In the genomic region with DNA sequence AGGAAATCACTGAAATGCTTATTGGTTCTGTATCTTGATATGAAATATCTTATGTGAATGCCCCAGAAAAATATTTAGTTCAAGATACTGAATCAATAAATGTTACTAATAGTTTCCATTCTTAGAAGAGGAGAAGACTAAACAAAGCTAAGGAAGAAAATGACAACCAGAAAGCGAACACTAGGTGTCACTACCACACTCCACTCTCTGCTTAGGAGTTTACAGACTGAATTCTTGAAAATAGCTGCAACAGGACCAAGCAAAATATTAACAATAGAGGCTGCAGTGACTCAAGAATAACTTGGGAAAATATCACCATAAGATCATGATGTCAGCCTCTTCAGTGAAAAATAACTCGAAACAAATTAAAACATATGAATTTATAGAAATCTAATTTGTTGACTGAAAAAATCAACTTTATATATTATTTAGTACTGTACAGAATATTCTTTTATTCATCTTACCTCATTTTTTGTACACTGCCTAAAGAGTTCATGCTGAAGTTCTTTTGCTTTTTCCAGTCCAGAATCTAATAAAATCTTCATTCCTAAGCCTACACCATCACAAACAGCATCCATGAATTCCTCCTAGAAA, we compare ENCODE assay signal across 7 cellular contexts.
DNase-seq lines count a peak whose midpoint lies in the region; ATAC-seq and TF ChIP-seq lines count a peak whose summit lies in the region.

No MANE protein-coding gene starts in this region.

- H3K9ac ChIP-seq in OCI-LY1 (ENCODE audit: low read length): no peak overlapping the region
- H3K9ac ChIP-seq in colonic mucosa (ENCODE audit: low read depth in 2 of 2, low read length in 2 of 2): no peak overlapping the region

- H3K9me3 ChIP-seq in OCI-LY1 (ENCODE audit: low read length): no peaks in the 10 kb centered on the region
- no peaks in the 10 kb centered on the region for H3K9me3 ChIP-seq in colonic mucosa

- H3K27me3 ChIP-seq in H7 (ENCODE audit: control insufficient read depth, insufficient read depth, low read length): no peaks in the 10 kb centered on the region
- H3K27me3 ChIP-seq in OCI-LY1 (ENCODE audit: insufficient read depth, low read length): no peaks in the 10 kb centered on the region
- H3K27me3 ChIP-seq in colonic mucosa: no peaks in the 10 kb centered on the region

- H3K4me2 ChIP-seq in OCI-LY1 (ENCODE audit: low read length): no peak overlapping the region

- no peaks in the 10 kb centered on the region for H3K79me2 ChIP-seq in OCI-LY1 (ENCODE audit: insufficient read depth, low read length)

- no peaks in the 10 kb centered on the region for H3K9me2 ChIP-seq in OCI-LY1 (ENCODE audit: low read depth, low read length)

- H3K4me1 ChIP-seq in OCI-LY1 (ENCODE audit: insufficient read depth, low read length, severe bottlenecking) (no peaks in the 10 kb centered on the region), colonic mucosa (no peaks in the 10 kb centered on the region)

- DNase-seq in Daoy (ENCODE audit: low read depth) (peak; percentile 15), H7 (peak; percentile 19), colonic mucosa (no peak), midbrain (lab: John Stamatoyannopoulos, UW) (peak; percentile 54)

- H2AFZ ChIP-seq in OCI-LY1 (ENCODE audit: low read length): no peak overlapping the region

- intact Hi-C loops in colonic mucosa (cut with DNase I): no loop called here

- H3K27ac ChIP-seq in OCI-LY1 (ENCODE audit: low read depth, low read length, poor library complexity, severe bottlenecking) (no peak overlapping the region), colonic mucosa (no peak overlapping the region)

- H4K20me1 ChIP-seq in OCI-LY1 (ENCODE audit: insufficient read depth, low read length): no peaks in the 10 kb centered on the region

- H3F3A ChIP-seq in OCI-LY1 (ENCODE audit: insufficient read depth, low read length): no peaks in the 10 kb centered on the region

- H3K4me3 ChIP-seq in H7 (ENCODE audit: insufficient read depth, low read depth, low read length): no peak overlapping the region
- H3K4me3 ChIP-seq in OCI-LY1 (ENCODE audit: low read depth, low read length, poor library complexity, severe bottlenecking): no peak overlapping the region
- no peak overlapping the region for H3K4me3 ChIP-seq in colonic mucosa

- ATAC-seq in HG03280 (IDR thresholded peaks at IDR 0.05; ENCODE audit: unreplicated experiment): no peak
- no peak for ATAC-seq in GM19035 (IDR thresholded peaks at IDR 0.05; ENCODE audit: unreplicated experiment)

- H3K36me3 ChIP-seq in H7 (replicated peaks; ENCODE audit: control insufficient read depth, insufficient read depth, low read length) (peaks cover 2% of the 10 kb centered on the region), OCI-LY1 (ENCODE audit: insufficient read depth, low read length) (peaks cover 27% of the 10 kb centered on the region; the same call in 1 of the 2 replicates), colonic mucosa (no peaks in the 10 kb centered on the region)

- peak; percentile 68 for TF ChIP-seq CTCF in OCI-LY1 (IDR thresholded peaks at IDR 0.05; ENCODE audit: low read length)
- peak; percentile 31 for TF ChIP-seq CTCF in colonic mucosa (IDR thresholded peaks at IDR 0.05)
